19 cellular contexts compared by ENCODE assay signal in genomic region chr2:69097148-69097610, GRCh38.
A peak's percentile ranks its signal among the peaks of the same experiment; 100 is the strongest.
DNase-seq lines count a peak whose midpoint lies in the region; ATAC-seq and TF ChIP-seq lines count a peak whose summit lies in the region.
"Had no signal": no experiment of that assay in that cellular context is flagged by ENCODE, and none has a peak within 500 bp of the region (broad histone marks: within the 10 kb centered on the region; RNA-seq: fewer than 3 reads in every experiment).

No MANE protein-coding gene starts in this region.

- H3K4me1 ChIP-seq in heart left ventricle = peaks cover 0 to 50% (median 9%) of the 10 kb centered on the region in 12 donors
- peaks cover 56% of the 10 kb centered on the region for H3K4me1 ChIP-seq in osteoblast (ENCODE audit: insufficient read depth, low read length)
- peaks cover 3% of the 10 kb centered on the region in 2 donors for H3K4me1 ChIP-seq in aorta (ENCODE audit: control insufficient read depth in 1 of 2, insufficient read depth in 2 of 2, low read length in 2 of 2)
- H3K4me1 ChIP-seq in spleen = peaks cover 0 to 14% (median 4%) of the 10 kb centered on the region in 6 donors

- H3K27me3 ChIP-seq in heart left ventricle (no peaks in the 10 kb centered on the region), osteoblast (ENCODE audit: insufficient read depth, low read length) (no peaks in the 10 kb centered on the region), aorta (ENCODE audit: control insufficient read depth in 1 of 2, insufficient read depth in 2 of 2, low read length in 1 of 2) (no peaks in the 10 kb centered on the region), spleen (replicated peaks in 1 of 7) (peaks cover 0 to 15% (median 0%) of the 10 kb centered on the region in 7 donors)

- H3K79me2 ChIP-seq in osteoblast (ENCODE audit: insufficient read depth, low read length) = no peaks in the 10 kb centered on the region
- H3K79me2 ChIP-seq: parathyroid adenoma had no signal

- peak overlapping the region in 1 of 12 donors; percentile 16 for H3K27ac ChIP-seq in heart left ventricle
- H3K27ac ChIP-seq in osteoblast (ENCODE audit: low read depth, low read length) = peak overlapping the region; percentile 0
- peak overlapping the region in 1 of 2 donors; percentile 22 for H3K27ac ChIP-seq in aorta (ENCODE audit: low read depth in 1 of 2, low read length in 2 of 2)
- peak overlapping the region in 1 of 8 donors; percentile 15 for H3K27ac ChIP-seq in spleen
- H3K27ac ChIP-seq: C4-2B, KMS-11, parathyroid adenoma had no signal

- peak; percentile 46 for ATAC-seq in Right ventricle myocardium superior (ENCODE audit: poor library complexity)
- peak in 3 of 4 donors; percentile 38 to 62 (median 47) for ATAC-seq in heart left ventricle
- peak; percentile 34 for ATAC-seq in aorta (ENCODE audit: low FRiP score)
- ATAC-seq in GM18870 (IDR thresholded peaks at IDR 0.05; ENCODE audit: unreplicated experiment) = no peak
- ATAC-seq: activated CD4-positive, alpha-beta T cell treated with anti-CD3 and anti-CD28 coated beads for 36 hours; activated CD8-positive, alpha-beta memory T cell treated with anti-CD3 and anti-CD28 coated beads, Interleukin-2, amount 10 ng/mL, durations not matched to agents 7 days and 5 days; activated naive CD8-positive, alpha-beta T cell treated with anti-CD3 and anti-CD28 coated beads, Interleukin-2, amount 50 U/mL, for 24 hours had no signal

- intact Hi-C loops in Right ventricle myocardium superior (cut with DNase I) = no loop called here
- intact Hi-C loops in cardiac septum (cut with DNase I) = no loop called here
- intact Hi-C loops in heart left ventricle (cut with DNase I) = no loop called here
- intact Hi-C loops in aorta (cut with DNase I) = no loop called here
- intact Hi-C loops in spleen (cut with DNase I; ENCODE audit: low total_unique reads) = no loop called here

- TF ChIP-seq POLR2A in heart left ventricle (IDR thresholded peaks at IDR 0.05) (no peak), spleen (IDR thresholded peaks at IDR 0.05) (no peak)

- no peaks in the 10 kb centered on the region for H3K9me3 ChIP-seq in heart left ventricle
- no peaks in the 10 kb centered on the region for H3K9me3 ChIP-seq in osteoblast (ENCODE audit: low read depth, low read length)
- no peaks in the 10 kb centered on the region for H3K9me3 ChIP-seq in aorta (ENCODE audit: control insufficient read depth, low read length)
- no peaks in the 10 kb centered on the region for H3K9me3 ChIP-seq in spleen

- DNase-seq in Right ventricle myocardium superior (no peak), cardiac septum (ENCODE audit: low spot score) (no peak), heart left ventricle (no peak), osteoblast (ENCODE audit: insufficient read length, low spot score, missing footprints) (no peak), aorta (no peak), spleen (no peak)
- no peak for DNase-seq in stimulated activated CD4-positive, alpha-beta T cell treated with anti-CD3 and anti-CD28 coated beads, Interleukin-2, amount 100 ng/mL, for 24 hours
- DNase-seq: activated CD4-positive, alpha-beta T cell treated with anti-CD3 and anti-CD28 coated beads for 36 hours; activated CD8-positive, alpha-beta memory T cell treated with anti-CD3 and anti-CD28 coated beads, Interleukin-2, amount 10 ng/mL, durations not matched to agents 7 days and 5 days; activated naive CD8-positive, alpha-beta T cell treated with anti-CD3 and anti-CD28 coated beads, Interleukin-2, amount 50 U/mL, for 24 hours; foreskin fibroblast; HCEC 1CT; naive B cell; NCI-H1092 treated with DMSO at 0.1 percent for 48 hours; T1000 had no signal

- H2AFZ ChIP-seq in osteoblast (ENCODE audit: low read length) = no peak overlapping the region
- H2AFZ ChIP-seq: parathyroid adenoma had no signal

- WGBS in heart left ventricle, 4 donors = 33 to 46% (median 42%) methylated on average over 2 of the region's 2 CpGs
- 48 to 53% methylated on average over 2 of the region's 2 CpGs for WGBS in aorta, 2 donors
- WGBS in spleen, 5 donors = 31 to 61% (median 55%) methylated on average over 2 of the region's 2 CpGs

- H4K20me1 ChIP-seq in osteoblast (ENCODE audit: insufficient read depth, low read length) = no peaks in the 10 kb centered on the region

- TF ChIP-seq CTCF in heart left ventricle (IDR thresholded peaks at IDR 0.05) (no peak), osteoblast (IDR thresholded peaks at IDR 0.05; ENCODE audit: extremely low read depth, low read depth, low read length) (no peak), spleen (IDR thresholded peaks at IDR 0.05 in 8 of 11, conservative IDR thresholded peaks at IDR 0.05 in 3 of 11) (no peak)

- H3K36me3 ChIP-seq in heart left ventricle = peaks cover 0 to 8% (median 0%) of the 10 kb centered on the region in 9 donors
- H3K36me3 ChIP-seq in osteoblast (ENCODE audit: insufficient read depth, low read length) = peaks cover 32% of the 10 kb centered on the region
- H3K36me3 ChIP-seq in aorta (ENCODE audit: control insufficient read depth in 1 of 2, insufficient read depth in 2 of 2, low read length in 1 of 2) = no peaks in the 10 kb centered on the region
- H3K36me3 ChIP-seq in spleen = no peaks in the 10 kb centered on the region

- no peak overlapping the region for H3K4me3 ChIP-seq in heart left ventricle
- no peak overlapping the region for H3K4me3 ChIP-seq in osteoblast (ENCODE audit: insufficient read depth, low read length)
- H3K4me3 ChIP-seq in aorta (ENCODE audit: low read length in 2 of 2) = no peak overlapping the region
- H3K4me3 ChIP-seq in spleen = no peak overlapping the region

- H3K4me2 ChIP-seq in osteoblast (ENCODE audit: insufficient read depth, low read length) = no peak overlapping the region
- H3K4me2 ChIP-seq: KMS-11 had no signal
